Comparison of ENCODE assay signal across 8 cellular contexts in the genomic region with DNA sequence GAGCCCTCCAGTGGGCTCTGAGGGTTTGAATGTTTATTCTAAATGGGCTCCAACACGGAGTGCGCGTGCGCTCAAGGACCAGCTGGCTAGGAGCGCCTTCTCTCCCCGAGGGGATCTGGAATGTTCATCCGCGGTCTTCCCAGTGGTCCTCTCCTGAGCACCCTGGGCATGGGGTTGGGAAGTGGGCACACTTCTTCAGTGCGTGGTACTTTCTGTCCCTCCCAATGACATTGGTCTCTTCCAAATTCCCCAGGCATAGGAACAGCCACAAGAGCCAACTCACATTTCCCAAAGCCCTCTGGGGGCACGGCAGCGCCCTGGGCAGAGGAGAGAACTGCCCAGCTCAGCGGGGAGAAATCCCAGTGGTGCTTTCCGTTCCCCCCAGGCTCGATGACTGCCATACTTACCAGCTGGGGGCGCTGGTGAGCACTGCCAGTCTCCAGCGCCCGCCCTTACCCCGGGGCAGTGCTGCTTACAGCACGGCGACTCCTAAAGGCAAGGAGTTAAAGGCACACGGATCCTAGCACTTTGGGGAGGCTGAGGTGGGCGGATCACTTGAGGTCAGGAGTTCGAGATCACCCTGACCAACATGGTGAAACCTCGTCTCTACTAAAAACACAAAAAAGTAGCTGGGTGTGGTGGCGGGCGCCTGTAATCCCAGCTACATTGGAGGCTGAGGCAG. TPM values are rescaled to one million over a fixed set of nuclear protein-coding genes. Genes with fewer than 3 reads are reported as not detected.
A peak's percentile ranks its signal among the peaks of the same experiment; 100 is the strongest.
DNase-seq lines count a peak whose midpoint lies in the region; ATAC-seq and TF ChIP-seq lines count a peak whose summit lies in the region.

No MANE protein-coding gene starts in this region.

- H3K4me3 ChIP-seq in epithelial cell of proximal tubule (ENCODE audit: low read depth, low read length) (peak overlapping the region; percentile 47), mucosa of descending colon (no peak overlapping the region)

- intact Hi-C loops in mucosa of descending colon (cut with DNase I, micrococcal nuclease) = no loop called here

- TF ChIP-seq CTCF in epithelial cell of proximal tubule (conservative IDR thresholded peaks at IDR 0.05; ENCODE audit: low read depth, low read length) = peak; percentile 85
- peak; percentile 92 for TF ChIP-seq CTCF in mucosa of descending colon (IDR thresholded peaks at IDR 0.05)

- DNase-seq in Daoy (ENCODE audit: low read depth) (peak; percentile 82), NAMALWA (ENCODE audit: low spot score) (peak; percentile 25), epithelial cell of proximal tubule (ENCODE audit: low read depth) (no peak), mucosa of descending colon (peak; percentile 84 to 89 (median 88)), NCI-H1930 (lab: John Stamatoyannopoulos, UW) (no peak)
- DNase-seq in activated CD8-positive, alpha-beta memory T cell treated with anti-CD3 and anti-CD28 coated beads, Interleukin-2, amount 50 U/mL, for 1 hour (ENCODE audit: extremely low read depth) = peak; percentile 37
- DNase-seq in stimulated activated CD8-positive, alpha-beta memory T cell treated with anti-CD3 and anti-CD28 coated beads, Interleukin-4, amount 100 ng/mL, for 24 hours (ENCODE audit: low read depth) = peak; percentile 49
- no peak for DNase-seq in NK-92 treated with Interleukin-12 subunit alpha and Interleukin-12 subunit beta, amount 100 ng/mL, for 24 hours (lab: John Stamatoyannopoulos, UW)

- ATAC-seq in mucosa of descending colon = peak; percentile 94

- H3K4me1 ChIP-seq in mucosa of descending colon (ENCODE audit: low read depth) = peaks cover 19% of the 10 kb centered on the region

- no peaks in the 10 kb centered on the region for H3K9me3 ChIP-seq in mucosa of descending colon

- no peaks in the 10 kb centered on the region for H3K36me3 ChIP-seq in mucosa of descending colon (ENCODE audit: low read depth)

RNA-seq across cellular contexts. Expression of a gene that starts 29.9 kb away (rescaled TPM):
- total RNA-seq in Daoy (2014; rRNA removed; shearing (Covaris generic)) = not detected in 2 replicates
- total RNA-seq in epithelial cell of proximal tubule (not detected in 2 replicates), mucosa of descending colon (not detected)

RNA-seq across cellular contexts. Expression of a gene that starts 36.0 kb away (rescaled TPM):
- total RNA-seq in Daoy (2014; rRNA removed; shearing (Covaris generic)) = not detected in 2 replicates
- total RNA-seq in epithelial cell of proximal tubule = 0.65 and 2.5 TPM in 2 replicates
- total RNA-seq in mucosa of descending colon = 100 to 1,000 TPM in 2 of 3 donors, 10 to 100 TPM in 1; 25.6 to 114 (median 102) TPM

Comparison
In these comparisons a context has a peak if more than half of its experiments do, and no peak if none do; other contexts are left out.
1. DNase-seq: peak in Daoy (single experiment), NAMALWA (single experiment), activated CD8-positive, alpha-beta memory T cell treated with anti-CD3 and anti-CD28 coated beads, Interleukin-2, amount 50 U/mL, for 1 hour (single experiment), mucosa of descending colon (3 of 3) and stimulated activated CD8-positive, alpha-beta memory T cell treated with anti-CD3 and anti-CD28 coated beads, Interleukin-4, amount 100 ng/mL, for 24 hours (single experiment); none in epithelial cell of proximal tubule (single experiment), NCI-H1930 (0 of 2) and NK-92 treated with Interleukin-12 subunit alpha and Interleukin-12 subunit beta, amount 100 ng/mL, for 24 hours (single experiment).